In genomic region chr2:173941567-173941966, GRCh38 we compare ENCODE assay signal across 20 cellular contexts. TPM values are rescaled to one million over a fixed set of nuclear protein-coding genes. Genes with fewer than 3 reads are reported as not detected.
DNase-seq lines count a peak whose midpoint lies in the region; ATAC-seq, FAIRE-seq and TF ChIP-seq lines count a peak whose summit lies in the region.
"Had no signal": no experiment of that assay in that cellular context is flagged by ENCODE, and none has a peak within 500 bp of the region (broad histone marks: within the 10 kb centered on the region; RNA-seq: fewer than 3 reads in every experiment).

No MANE protein-coding gene starts in this region.

- no peak for TF ChIP-seq POLR2A in GM12892 (IDR thresholded peaks at IDR 0.05; ENCODE audit: low read depth, low read length)

- H3K27ac ChIP-seq in BLaER1 treated with 17β-estradiol and CSF1 and Interleukin-3, amounts not matched to agents 10 nM and 100 nM: peak overlapping the region in 9 of 11 experiments; percentile 8 to 53 (median 33); a peak in 12 of 22 replicates
- no peak overlapping the region for H3K27ac ChIP-seq in CD4-positive, alpha-beta memory T cell (ENCODE audit: low read depth, low read length)
- no peak overlapping the region for H3K27ac ChIP-seq in naive thymus-derived CD4-positive, alpha-beta T cell (ENCODE audit: low read depth, low read length)
- H3K27ac ChIP-seq: right lobe of liver had no signal

- no peak for TF ChIP-seq CTCF in activated B cell treated with CpG ODN at 0.5 μM for 24 hours (IDR thresholded peaks at IDR 0.05)

- H3K27ac Mint-ChIP-seq in CD4-positive, alpha-beta memory T cell: peak overlapping the region in 5 of 7 donors; percentile 38 to 80 (median 60)
- H3K27ac Mint-ChIP-seq in activated B cell treated with CpG ODN at 0.5 μM for 24 hours: peak overlapping the region; percentile 5
- H3K27ac Mint-ChIP-seq in naive thymus-derived CD4-positive, alpha-beta T cell: peak overlapping the region in 5 of 9 donors; percentile 25 to 53 (median 41)

- no peaks in the 10 kb centered on the region for H3K9me3 Mint-ChIP-seq in CD4-positive, alpha-beta memory T cell
- no peaks in the 10 kb centered on the region for H3K9me3 Mint-ChIP-seq in activated B cell treated with CpG ODN at 0.5 μM for 24 hours
- H3K9me3 Mint-ChIP-seq in naive thymus-derived CD4-positive, alpha-beta T cell: no peaks in the 10 kb centered on the region

- no peak for FAIRE-seq in GM12892 (lab: Jason Lieb, UNC)
- FAIRE-seq: bronchial epithelial cell, HepG2, keratinocyte had no signal

- intact Hi-C loops in CD4-positive, alpha-beta memory T cell (cut with micrococcal nuclease): no loop called here
- intact Hi-C loops in activated B cell treated with CpG ODN at 0.5 μM for 24 hours (cut with micrococcal nuclease): loop anchor here (2.0 to 5.0 kb wide), 3 partner anchors 17 to 34 kb away; no protein-coding TSS in a partner anchor
- intact Hi-C loops in naive thymus-derived CD4-positive, alpha-beta T cell (cut with micrococcal nuclease): no loop called here

- H3K4me1 Mint-ChIP-seq in CD4-positive, alpha-beta memory T cell: peaks cover 59 to 63% (median 62%) of the 10 kb centered on the region in 4 donors
- peaks cover 79% of the 10 kb centered on the region for H3K4me1 Mint-ChIP-seq in activated B cell treated with CpG ODN at 0.5 μM for 24 hours
- H3K4me1 Mint-ChIP-seq in naive thymus-derived CD4-positive, alpha-beta T cell: peaks cover 14 to 77% (median 64%) of the 10 kb centered on the region in 7 donors

- H3K4me2 ChIP-seq in BLaER1 treated with 17β-estradiol and CSF1 and Interleukin-3, amounts not matched to agents 10 nM and 100 nM: peak overlapping the region; percentile 36 to 81 (median 69); a peak in 19 of 22 replicates

- H4K20me1 ChIP-seq in BLaER1 treated with 17β-estradiol and CSF1 and Interleukin-3, amounts not matched to agents 10 nM and 100 nM: peaks cover 92 to 100% (median 100%) of the 10 kb centered on the region in 11 experiments

- POLR2A ChIA-PET in CD4-positive, alpha-beta memory T cell (lab: Charles Lee; ENCODE audit: partially characterized antibody): interaction anchor here (3.5 kb wide), 1 partner anchor 20 kb away, joined by 9 read pairs; no protein-coding TSS in a partner anchor
- POLR2A ChIA-PET in activated B cell treated with CpG ODN at 0.5 μM for 24 hours (lab: Charles Lee): interaction anchor here (1.0 kb wide), 1 partner anchor 22 kb away, joined by 3 read pairs; no protein-coding TSS in a partner anchor
- POLR2A ChIA-PET in naive thymus-derived CD4-positive, alpha-beta T cell (lab: Charles Lee): no interaction called here

- ATAC-seq in activated B cell treated with CpG ODN at 0.5 μM for 24 hours (ENCODE audit: low read depth): no peak
- no peak for ATAC-seq in naive thymus-derived CD4-positive, alpha-beta T cell
- ATAC-seq: PC-3, right lobe of liver, SK-N-SH treated with all-trans-retinoic acid at 6 μM for 48 hours had no signal

- H3K27me3 ChIP-seq in BLaER1 treated with 17β-estradiol and CSF1 and Interleukin-3, amounts not matched to agents 10 nM and 100 nM: no peaks in the 10 kb centered on the region
- H3K27me3 ChIP-seq in CD4-positive, alpha-beta memory T cell (ENCODE audit: insufficient read depth, low read length): no peaks in the 10 kb centered on the region
- no peaks in the 10 kb centered on the region for H3K27me3 ChIP-seq in naive thymus-derived CD4-positive, alpha-beta T cell (ENCODE audit: control insufficient read depth in 2 of 2, insufficient read depth in 2 of 2, low read length in 2 of 2)
- H3K27me3 ChIP-seq: BE2C, right lobe of liver had no signal

- CTCF ChIA-PET in CD4-positive, alpha-beta memory T cell (lab: Charles Lee; ENCODE audit: partially characterized antibody): no interaction called here
- CTCF ChIA-PET in activated B cell treated with CpG ODN at 0.5 μM for 24 hours (lab: Charles Lee): no interaction called here
- CTCF ChIA-PET in naive thymus-derived CD4-positive, alpha-beta T cell (lab: Charles Lee): no interaction called here

- peaks cover 31 to 89% (median 47%) of the 10 kb centered on the region in 10 experiments for H3K4me1 ChIP-seq in BLaER1 treated with 17β-estradiol and CSF1 and Interleukin-3, amounts not matched to agents 10 nM and 100 nM
- H3K4me1 ChIP-seq in CD4-positive, alpha-beta memory T cell (ENCODE audit: insufficient read depth, low read length): peaks cover 94% of the 10 kb centered on the region
- H3K4me1 ChIP-seq in naive thymus-derived CD4-positive, alpha-beta T cell (ENCODE audit: control insufficient read depth in 2 of 2, insufficient read depth in 2 of 2, low read length in 2 of 2): peaks cover 50 to 65% of the 10 kb centered on the region in 2 donors

- H3K9me3 ChIP-seq in BLaER1 treated with 17β-estradiol and CSF1 and Interleukin-3, amounts not matched to agents 10 nM and 100 nM (replicated peaks in 1 of 11): no peaks in the 10 kb centered on the region; a peak in 1 of 22 replicates
- H3K9me3 ChIP-seq in CD4-positive, alpha-beta memory T cell (ENCODE audit: control insufficient read depth in 1 of 2, low read length in 2 of 2): no peaks in the 10 kb centered on the region
- H3K9me3 ChIP-seq in naive thymus-derived CD4-positive, alpha-beta T cell (ENCODE audit: control insufficient read depth in 2 of 3, low read length in 3 of 3): no peaks in the 10 kb centered on the region
- H3K9me3 ChIP-seq: BE2C, right lobe of liver had no signal

- no peak overlapping the region for H3K4me3 ChIP-seq in BLaER1 treated with 17β-estradiol and CSF1 and Interleukin-3, amounts not matched to agents 10 nM and 100 nM
- H3K4me3 ChIP-seq in CD4-positive, alpha-beta memory T cell (ENCODE audit: low read length in 2 of 2): no peak overlapping the region
- no peak overlapping the region for H3K4me3 ChIP-seq in naive thymus-derived CD4-positive, alpha-beta T cell (ENCODE audit: low read length)
- H3K4me3 ChIP-seq: right lobe of liver had no signal

- peak overlapping the region in 1 of 11 experiments; percentile 13; a peak in 1 of 22 replicates for H3K9ac ChIP-seq in BLaER1 treated with 17β-estradiol and CSF1 and Interleukin-3, amounts not matched to agents 10 nM and 100 nM

- peaks cover 9 to 16% of the 10 kb centered on the region in 2 donors for H3K36me3 Mint-ChIP-seq in CD4-positive, alpha-beta memory T cell
- peaks cover 29% of the 10 kb centered on the region for H3K36me3 Mint-ChIP-seq in activated B cell treated with CpG ODN at 0.5 μM for 24 hours (ENCODE audit: low read depth)
- peaks cover 0 to 22% (median 13%) of the 10 kb centered on the region in 5 donors for H3K36me3 Mint-ChIP-seq in naive thymus-derived CD4-positive, alpha-beta T cell

- DNase-seq in CD4-positive, alpha-beta memory T cell: no peak
- DNase-seq in activated B cell treated with CpG ODN at 0.5 μM for 24 hours: no peak
- no peak for DNase-seq in naive thymus-derived CD4-positive, alpha-beta T cell
- DNase-seq in NCI-H2081 (lab: John Stamatoyannopoulos, UW): no peak
- DNase-seq in GM12892 (ENCODE audit: insufficient read length): no peak
- no peak for DNase-seq in SW480 (ENCODE audit: low spot score)
- DNase-seq: BE2C; DMS79 treated with DMSO at 0.1 percent for 48 hours; head of caudate nucleus; mesenchymal stem cell; NCI-H2029 treated with DMSO at 0.1 percent for 48 hours; NCI-H510A treated with DMSO at 0.1 percent for 48 hours; PC-3; right lobe of liver; stimulated activated CD4-positive, alpha-beta T cell treated with anti-CD3 and anti-CD28 coated beads, Interleukin-2, amount 100 ng/mL, for 24 hours had no signal

- peaks cover 20 to 92% (median 51%) of the 10 kb centered on the region in 11 experiments; a peak in 20 of 22 replicates for H3K36me3 ChIP-seq in BLaER1 treated with 17β-estradiol and CSF1 and Interleukin-3, amounts not matched to agents 10 nM and 100 nM
- no peaks in the 10 kb centered on the region for H3K36me3 ChIP-seq in CD4-positive, alpha-beta memory T cell (ENCODE audit: insufficient read depth, low read length)
- H3K36me3 ChIP-seq in naive thymus-derived CD4-positive, alpha-beta T cell (ENCODE audit: control insufficient read depth in 2 of 3, insufficient read depth in 3 of 3, low read length in 3 of 3): no peaks in the 10 kb centered on the region
- H3K36me3 ChIP-seq: BE2C, right lobe of liver had no signal

- H3K27me3 Mint-ChIP-seq in CD4-positive, alpha-beta memory T cell: no peaks in the 10 kb centered on the region
- H3K27me3 Mint-ChIP-seq in activated B cell treated with CpG ODN at 0.5 μM for 24 hours: no peaks in the 10 kb centered on the region
- H3K27me3 Mint-ChIP-seq in naive thymus-derived CD4-positive, alpha-beta T cell: no peaks in the 10 kb centered on the region

- H3K4me3 Mint-ChIP-seq in CD4-positive, alpha-beta memory T cell: peak overlapping the region in 6 of 8 donors; percentile 21 to 74 (median 50)
- peak overlapping the region; percentile 46 for H3K4me3 Mint-ChIP-seq in activated B cell treated with CpG ODN at 0.5 μM for 24 hours
- peak overlapping the region in 7 of 10 donors; percentile 30 to 77 (median 49) for H3K4me3 Mint-ChIP-seq in naive thymus-derived CD4-positive, alpha-beta T cell

RNA-seq across cellular contexts. Expression of gene SP3, which starts 23.6 kb away (rescaled TPM):
- 100 to 1,000 TPM; 117 to 130 TPM for total RNA-seq in CD4-positive, alpha-beta memory T cell
- 10 to 100 TPM; 55.5 to 83.4 TPM for polyA plus RNA-seq in CD4-positive, alpha-beta memory T cell
- 124 and 139 TPM in 2 replicates for total RNA-seq in activated B cell treated with CpG ODN at 0.5 μM for 24 hours
- total RNA-seq in naive thymus-derived CD4-positive, alpha-beta T cell: 100 to 1,000 TPM; 108 to 158 (median 131) TPM
- polyA plus RNA-seq in naive thymus-derived CD4-positive, alpha-beta T cell: 100 to 1,000 TPM in 1 of 2 donors, 10 to 100 TPM in 1; 82.6 to 108 TPM
- polyA plus RNA-seq in GM12892 (2012; ENCODE audit: missing spikeins): 36.5 TPM

Comparison
In these comparisons a context has a peak if more than half of its experiments do, and no peak if none do; other contexts are left out.
1. H3K27ac ChIP-seq: peak in BLaER1 treated with 17β-estradiol and CSF1 and Interleukin-3, amounts not matched to agents 10 nM and 100 nM (9 of 11); none in CD4-positive, alpha-beta memory T cell (single experiment) and naive thymus-derived CD4-positive, alpha-beta T cell (single experiment).
2. H3K27ac Mint-ChIP-seq: peak in every context shown above with its lines; median percentile 60 in CD4-positive, alpha-beta memory T cell; 41 in naive thymus-derived CD4-positive, alpha-beta T cell; 5 in activated B cell treated with CpG ODN at 0.5 μM for 24 hours.
3. Peak in every context shown above with its lines, with median percentiles within 50 percentile points of each other: H3K4me3 Mint-ChIP-seq.